ENCODE assay signal across 17 cellular contexts in the genomic region with DNA sequence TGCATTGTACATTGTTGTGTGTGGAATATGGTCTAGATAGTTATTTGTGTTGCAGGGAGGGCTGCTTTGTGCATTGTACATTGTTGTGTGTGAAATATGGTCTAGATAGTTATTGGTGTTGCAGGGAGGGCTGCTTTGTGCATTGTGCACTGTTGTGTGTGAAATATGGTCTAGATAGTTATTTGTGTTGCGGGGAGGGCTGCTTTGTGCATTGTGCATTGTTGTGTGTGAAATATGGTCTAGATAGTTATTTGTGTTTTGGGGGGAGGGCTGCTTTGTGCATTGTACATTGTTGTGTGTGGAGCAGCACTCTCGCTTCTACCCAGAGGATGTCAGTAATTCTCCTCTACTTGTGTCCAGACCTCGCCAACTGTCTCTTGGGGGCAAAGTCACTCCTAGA.
"Had no signal": no experiment of that assay in that cellular context is flagged by ENCODE, and none has a peak within 500 bp of the region (broad histone marks: within the 10 kb centered on the region; RNA-seq: fewer than 3 reads in every experiment).

No MANE protein-coding gene starts in this region.

- DNase-seq: activated CD4-positive, alpha-beta memory T cell treated with anti-CD3 and anti-CD28 coated beads for 36 hours; activated naive CD4-positive, alpha-beta T cell treated with Interleukin-2 at 50 U/mL for 16 hours; activated naive CD8-positive, alpha-beta T cell treated with anti-CD3 and anti-CD28 coated beads for 36 hours; activated T-cell treated with anti-CD3 and anti-CD28 coated beads, Interleukin-2, amount 50 U/mL, for 48 hours; effector CD4-positive, alpha-beta T cell; left cardiac atrium; mucosa of descending colon; nephron progenitor cell; small intestine; stimulated activated CD4-positive, alpha-beta T cell treated with anti-CD3 and anti-CD28 coated beads, Interleukin-2, amount 100 ng/mL, for 48 hours; stimulated activated CD8-positive, alpha-beta memory T cell treated with anti-CD3 and anti-CD28 coated beads, Interleukin-4, amount 100 ng/mL, for 48 hours; stimulated activated naive B cell treated with anti-CD40 and anti-IgM and Interleukin-4, amounts not matched to agents 10 μg/mL and 1 μg/mL and 100 μg/mL, for 72 hours; T1000; upper lobe of left lung had no signal

- ATAC-seq: left cardiac atrium; mucosa of descending colon; sciatic nerve; stimulated activated naive B cell treated with anti-CD40 and anti-IgM and Interleukin-4, amounts not matched to agents 10 μg/mL and 1 μg/mL and 100 μg/mL, for 72 hours; WTC11 had no signal

- H3K27ac ChIP-seq: hepatocyte, upper lobe of left lung had no signal
